In the genomic region with DNA sequence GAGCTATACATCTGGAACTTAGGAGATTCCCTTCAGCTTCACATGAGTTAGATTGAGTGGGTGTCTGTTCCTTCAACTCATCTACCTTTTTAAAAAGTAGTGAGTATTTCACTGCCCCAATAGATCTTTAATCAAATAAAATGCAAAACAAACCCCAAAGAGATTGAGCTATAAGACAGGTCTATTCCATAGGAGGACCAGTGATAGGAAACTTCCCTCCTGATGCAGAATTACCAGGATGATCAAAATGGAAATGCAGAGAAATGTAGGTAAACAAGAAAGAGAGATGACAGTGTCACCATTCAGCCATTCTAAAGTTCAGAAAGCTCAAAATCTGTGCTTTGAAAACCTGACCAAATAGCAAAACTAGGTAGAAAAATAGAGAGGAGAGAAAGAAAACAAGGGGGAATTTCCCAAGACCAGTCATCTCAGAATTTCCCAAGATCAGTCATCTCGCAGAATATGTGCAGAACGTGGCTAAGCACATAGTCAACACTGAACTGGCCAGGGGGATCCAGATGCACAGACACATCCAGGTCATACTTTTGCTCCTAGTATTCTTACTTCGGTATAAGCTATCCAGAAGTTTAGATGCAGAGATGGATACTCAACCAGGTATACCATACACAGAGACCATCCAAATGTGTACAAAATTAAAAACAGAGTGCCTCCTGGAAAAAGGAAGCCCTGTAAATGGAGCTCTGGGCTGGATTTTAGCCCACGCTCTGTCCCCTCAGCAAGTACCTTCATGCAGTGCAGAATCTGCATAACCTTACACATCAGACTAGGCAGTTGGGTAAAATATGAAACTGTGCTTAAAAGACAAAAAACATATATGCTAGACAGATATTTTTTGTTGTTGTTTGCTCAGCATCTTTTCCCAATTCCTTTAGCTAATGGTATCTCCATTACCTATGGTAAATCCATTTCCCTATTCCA, we compare ENCODE assay signal across 9 cellular contexts. TPM values are rescaled to one million over a fixed set of nuclear protein-coding genes. Genes with fewer than 3 reads are reported as not detected.
DNase-seq lines count a peak whose midpoint lies in the region; ATAC-seq and TF ChIP-seq lines count a peak whose summit lies in the region.
"Had no signal": no experiment of that assay in that cellular context is flagged by ENCODE, and none has a peak within 500 bp of the region (broad histone marks: within the 10 kb centered on the region; RNA-seq: fewer than 3 reads in every experiment).

No MANE protein-coding gene starts in this region.

- H3K4me1 Mint-ChIP-seq in endodermal cell, result peaks cover 9% of the 10 kb centered on the region

- no peaks in the 10 kb centered on the region for H3K27me3 ChIP-seq in BE2C
- H3K27me3 ChIP-seq in endodermal cell (ENCODE audit: control insufficient read depth, insufficient read depth, low read length, poor library complexity, severe bottlenecking), result no peaks in the 10 kb centered on the region
- H3K27me3 ChIP-seq: esophagus squamous epithelium had no signal

- no peaks in the 10 kb centered on the region for H3K9me3 Mint-ChIP-seq in endodermal cell

- 93 to 96% methylated on average over 2 to 4 of the region's 4 CpGs for WGBS in endodermal cell (ENCODE audit: insufficient coverage in 1 of 2, insufficient read length in 1 of 2), 2 experiments

- no peak for TF ChIP-seq CTCF in BE2C (IDR thresholded peaks at IDR 0.05; ENCODE audit: low read depth, low read length)
- TF ChIP-seq CTCF in endodermal cell (conservative IDR thresholded peaks at IDR 0.05), result no peak

- no peak overlapping the region for H3K9ac ChIP-seq in endodermal cell (ENCODE audit: extremely low read depth, low read length, poor library complexity, severe bottlenecking)

- H3K4me3 ChIP-seq in BE2C (ENCODE audit: low read depth, low read length), result no peak overlapping the region
- no peak overlapping the region for H3K4me3 ChIP-seq in endodermal cell (ENCODE audit: low read length)
- H3K4me3 ChIP-seq: esophagus squamous epithelium had no signal

- no peak overlapping the region for H3K4me3 Mint-ChIP-seq in endodermal cell

- H3K9me3 ChIP-seq in BE2C (no peaks in the 10 kb centered on the region), endodermal cell (ENCODE audit: control insufficient read depth, low read length) (no peaks in the 10 kb centered on the region)
- H3K9me3 ChIP-seq: esophagus squamous epithelium had no signal

- H3K27me3 Mint-ChIP-seq in endodermal cell (ENCODE audit: insufficient read depth), result no peaks in the 10 kb centered on the region

- H3K4me1 ChIP-seq in BE2C, result no peaks in the 10 kb centered on the region
- no peaks in the 10 kb centered on the region for H3K4me1 ChIP-seq in endodermal cell (ENCODE audit: control insufficient read depth, insufficient read depth, low read length)
- H3K4me1 ChIP-seq: esophagus squamous epithelium had no signal

- no peak overlapping the region for H3K27ac Mint-ChIP-seq in endodermal cell

- H3K36me3 ChIP-seq in BE2C, result no peaks in the 10 kb centered on the region
- H3K36me3 ChIP-seq in endodermal cell (ENCODE audit: control insufficient read depth, insufficient read depth, low read length), result no peaks in the 10 kb centered on the region
- H3K36me3 ChIP-seq: esophagus squamous epithelium had no signal

- peak; percentile 45 to 58 for DNase-seq in activated T-cell treated with anti-CD3 and anti-CD28 coated beads, Interleukin-2, amount 50 U/mL, for 48 hours
- peak; percentile 18 for DNase-seq in stimulated activated CD4-positive, alpha-beta T cell treated with anti-CD3 and anti-CD28 coated beads, Interleukin-4, amount 100 ng/mL, for 1 hour
- DNase-seq in BE2C (no peak), endodermal cell (no peak), DMS79 (lab: John Stamatoyannopoulos, UW) (no peak), dedifferentiated amniotic fluid mesenchymal stem cell (ENCODE audit: extremely low spot score) (no peak)
- DNase-seq: esophagus squamous epithelium had no signal

- H3K36me3 Mint-ChIP-seq in endodermal cell (ENCODE audit: low read depth), result no peaks in the 10 kb centered on the region

- ATAC-seq in GM19023 (IDR thresholded peaks at IDR 0.05; ENCODE audit: unreplicated experiment) (peak; percentile 87), HG02840 (IDR thresholded peaks at IDR 0.05; ENCODE audit: low FRiP score, unreplicated experiment) (peak; percentile 81)

- H3K27ac ChIP-seq in endodermal cell (ENCODE audit: low read depth, low read length), result no peak overlapping the region
- H3K27ac ChIP-seq: esophagus squamous epithelium had no signal

RNA-seq across cellular contexts. Expression of a gene that starts 27.4 kb away (rescaled TPM):
- not detected for polyA plus RNA-seq in BE2C (2012; ENCODE audit: insufficient read depth, insufficient read length, low read depth)
- total RNA-seq in endodermal cell, result 1 to 10 TPM; 1.9 to 2.3 TPM
- polyA plus RNA-seq in endodermal cell (2013, experiment 1 of 2), result 1.00 TPM
- polyA plus RNA-seq in endodermal cell (2013, experiment 2 of 2), result 0.91 TPM

RNA-seq across cellular contexts. Expression of a gene that starts 55.5 kb away (rescaled TPM):
- polyA plus RNA-seq in BE2C (2012; ENCODE audit: insufficient read depth, insufficient read length, low read depth), result 11.0 TPM
- total RNA-seq in endodermal cell, result 10 to 100 TPM; 26.1 to 29.1 TPM
- 20.8 TPM for polyA plus RNA-seq in endodermal cell (2013, experiment 1 of 2)
- 18.4 TPM for polyA plus RNA-seq in endodermal cell (2013, experiment 2 of 2)

Comparison
In these comparisons a context has a peak if more than half of its experiments do, and no peak if none do; other contexts are left out.
1. DNase-seq: peak in activated T-cell treated with anti-CD3 and anti-CD28 coated beads, Interleukin-2, amount 50 U/mL, for 48 hours (2 of 2) and stimulated activated CD4-positive, alpha-beta T cell treated with anti-CD3 and anti-CD28 coated beads, Interleukin-4, amount 100 ng/mL, for 1 hour (single experiment); none in BE2C (single experiment), endodermal cell (single experiment), DMS79 (single experiment) and dedifferentiated amniotic fluid mesenchymal stem cell (single experiment).